12 cellular contexts compared by ENCODE assay signal in genomic region chr14:90275820-90276219, GRCh38. TPM values are rescaled to one million over a fixed set of nuclear protein-coding genes. Genes with fewer than 3 reads are reported as not detected.
DNase-seq lines count a peak whose midpoint lies in the region; ATAC-seq and TF ChIP-seq lines count a peak whose summit lies in the region.
"Had no signal": no experiment of that assay in that cellular context is flagged by ENCODE, and none has a peak within 500 bp of the region (broad histone marks: within the 10 kb centered on the region; RNA-seq: fewer than 3 reads in every experiment).

No MANE protein-coding gene starts in this region.

- no peaks in the 10 kb centered on the region for H3K27me3 Mint-ChIP-seq in CD4-positive, alpha-beta T cell
- H3K27me3 Mint-ChIP-seq in HFFc6 (ENCODE audit: insufficient read depth) = peaks cover 2% of the 10 kb centered on the region
- no peaks in the 10 kb centered on the region for H3K27me3 Mint-ChIP-seq in natural killer cell treated with Interleukin-12 subunit alpha and Interleukin-12 subunit beta and Interleukin-15 and Interleukin-18, amount 100 ng/mL, for 72 hours

- peak overlapping the region; percentile 78 for H3K27ac Mint-ChIP-seq in CD4-positive, alpha-beta T cell
- peak overlapping the region; percentile 43; the same call in 1 of the 2 replicates for H3K27ac Mint-ChIP-seq in HFFc6
- H3K27ac Mint-ChIP-seq in natural killer cell treated with Interleukin-12 subunit alpha and Interleukin-12 subunit beta and Interleukin-15 and Interleukin-18, amount 100 ng/mL, for 72 hours = peak overlapping the region; percentile 43 to 44

- POLR2A ChIA-PET in CD4-positive, alpha-beta T cell (lab: Charles Lee) = no interaction called here

- H3K36me3 Mint-ChIP-seq in CD4-positive, alpha-beta T cell (ENCODE audit: low read depth) = peaks cover 84% of the 10 kb centered on the region
- H3K36me3 Mint-ChIP-seq in HFFc6 (ENCODE audit: low read depth) = peaks cover 16% of the 10 kb centered on the region
- H3K36me3 Mint-ChIP-seq in natural killer cell treated with Interleukin-12 subunit alpha and Interleukin-12 subunit beta and Interleukin-15 and Interleukin-18, amount 100 ng/mL, for 72 hours = no peaks in the 10 kb centered on the region

- ATAC-seq in CD4-positive, alpha-beta T cell (ENCODE audit: poor library complexity) = no peak
- ATAC-seq in natural killer cell treated with Interleukin-12 subunit alpha and Interleukin-12 subunit beta and Interleukin-15 and Interleukin-18, amount 100 ng/mL, for 72 hours = no peak
- ATAC-seq in omental fat pad (ENCODE audit: low FRiP score) (no peak), HG03025 (IDR thresholded peaks at IDR 0.05; ENCODE audit: low FRiP score, unreplicated experiment) (no peak)

- H3K9me3 Mint-ChIP-seq in CD4-positive, alpha-beta T cell = no peaks in the 10 kb centered on the region
- H3K9me3 Mint-ChIP-seq in HFFc6 = no peaks in the 10 kb centered on the region
- no peaks in the 10 kb centered on the region for H3K9me3 Mint-ChIP-seq in natural killer cell treated with Interleukin-12 subunit alpha and Interleukin-12 subunit beta and Interleukin-15 and Interleukin-18, amount 100 ng/mL, for 72 hours
- H3K9me3 Mint-ChIP-seq: endodermal cell, neural crest cell had no signal

- H3K9me3 ChIP-seq in CD4-positive, alpha-beta T cell (ENCODE audit: control insufficient read depth, low read length) = no peaks in the 10 kb centered on the region

- H3K4me1 Mint-ChIP-seq in CD4-positive, alpha-beta T cell (ENCODE audit: low read depth) = peaks cover 8% of the 10 kb centered on the region
- H3K4me1 Mint-ChIP-seq in HFFc6 (ENCODE audit: low read depth) = peaks cover 31% of the 10 kb centered on the region
- peaks cover 11 to 17% of the 10 kb centered on the region in 2 donors for H3K4me1 Mint-ChIP-seq in natural killer cell treated with Interleukin-12 subunit alpha and Interleukin-12 subunit beta and Interleukin-15 and Interleukin-18, amount 100 ng/mL, for 72 hours (ENCODE audit: low read depth in 2 of 2)
- H3K4me1 Mint-ChIP-seq: neural crest cell had no signal

- H3K27me3 ChIP-seq in CD4-positive, alpha-beta T cell (ENCODE audit: control insufficient read depth, insufficient read depth, low read length) = no peaks in the 10 kb centered on the region

- no peak for TF ChIP-seq CTCF in CD4-positive, alpha-beta T cell (IDR thresholded peaks at IDR 0.05)
- TF ChIP-seq CTCF in HFFc6 (IDR thresholded peaks at IDR 0.05) = no peak
- TF ChIP-seq CTCF in omental fat pad (IDR thresholded peaks at IDR 0.05) = no peak

- intact Hi-C loops in CD4-positive, alpha-beta T cell (cut with DNase I, micrococcal nuclease) = no loop called here

- CTCF ChIA-PET in CD4-positive, alpha-beta T cell (lab: Charles Lee) = interaction anchor here (0.6 kb wide), 1 partner anchor 33 kb away, joined by 3 read pairs; no protein-coding TSS in a partner anchor

- H3K4me3 Mint-ChIP-seq in CD4-positive, alpha-beta T cell = no peak overlapping the region
- no peak overlapping the region for H3K4me3 Mint-ChIP-seq in HFFc6
- H3K4me3 Mint-ChIP-seq in natural killer cell treated with Interleukin-12 subunit alpha and Interleukin-12 subunit beta and Interleukin-15 and Interleukin-18, amount 100 ng/mL, for 72 hours = no peak overlapping the region
- H3K4me3 Mint-ChIP-seq: endodermal cell, neural crest cell had no signal

- DNase-seq in CD4-positive, alpha-beta T cell = no peak
- DNase-seq in HFFc6 (no peak), astrocyte of the hippocampus (ENCODE audit: low read depth, low spot score) (peak; percentile 33), NCI-H510A treated with DMSO at 0.1 percent for 48 hours (lab: John Stamatoyannopoulos, UW) (no peak), omental fat pad (ENCODE audit: low spot score) (no peak), NCI-H1048 (lab: John Stamatoyannopoulos, UW) (no peak)
- DNase-seq in natural killer cell treated with Interleukin-12 subunit alpha and Interleukin-12 subunit beta and Interleukin-15 and Interleukin-18, amount 100 ng/mL, for 72 hours (ENCODE audit: low spot score) = no peak
- DNase-seq: DND-41, endodermal cell, NCI-H2227 treated with DMSO at 0.1 percent for 48 hours had no signal

- H3K27ac ChIP-seq in CD4-positive, alpha-beta T cell (ENCODE audit: low read depth, low read length) = no peak overlapping the region

RNA-seq across cellular contexts. Expression of gene PSMC1, which starts 19.5 kb away (rescaled TPM):
- total RNA-seq in CD4-positive, alpha-beta T cell = 10 to 100 TPM; 75.8 to 80.3 TPM
- 100 to 1,000 TPM; 135 to 154 (median 150) TPM for total RNA-seq in HFFc6 (2021; fragmentation: NEBNext Ultra II Directional; extraction: Animal tissue kit (Norgen Biotek cat#: 25700))
- total RNA-seq in natural killer cell treated with Interleukin-12 subunit alpha and Interleukin-12 subunit beta and Interleukin-15 and Interleukin-18, amount 100 ng/mL, for 72 hours = 100 to 1,000 TPM; 142 to 145 TPM
- total RNA-seq in omental fat pad = 100 to 1,000 TPM in 3 of 4 donors, 10 to 100 TPM in 1; 96.5 to 138 (median 115) TPM

RNA-seq across cellular contexts. Expression of gene NRDE2, which starts 55.9 kb away (rescaled TPM):
- total RNA-seq in CD4-positive, alpha-beta T cell = 10 to 100 TPM; 17.5 to 17.9 TPM
- total RNA-seq in HFFc6 (2021; fragmentation: NEBNext Ultra II Directional; extraction: Animal tissue kit (Norgen Biotek cat#: 25700)) = 10 to 100 TPM in 3 of 6 experiments, 1 to 10 TPM in 3; 7.9 to 12.1 (median 9.8) TPM
- 10 to 100 TPM; 20.2 to 49.6 TPM for total RNA-seq in natural killer cell treated with Interleukin-12 subunit alpha and Interleukin-12 subunit beta and Interleukin-15 and Interleukin-18, amount 100 ng/mL, for 72 hours
- 10 to 100 TPM in 2 of 4 donors, 1 to 10 TPM in 2; 6.3 to 15.4 (median 8.9) TPM for total RNA-seq in omental fat pad
